Comparison of ENCODE assay signal across 25 cellular contexts in genomic region chr4:75623036-75623435, GRCh38. TPM values are rescaled to one million over a fixed set of nuclear protein-coding genes. Genes with fewer than 3 reads are reported as not detected.
"Had no signal": no experiment of that assay in that cellular context is flagged by ENCODE, and none has a peak within 500 bp of the region (broad histone marks: within the 10 kb centered on the region; RNA-seq: fewer than 3 reads in every experiment).

No MANE protein-coding gene starts in this region.

- H3K27ac Mint-ChIP-seq: naive thymus-derived CD4-positive, alpha-beta T cell; nephron; stimulated activated effector memory CD8-positive, alpha-beta T cell treated with anti-CD3 and anti-CD28 coated beads, Interleukin-12 subunit alpha, Interleukin-12 subunit beta, amount 100 ng/mL, for 72 hours had no signal

- FAIRE-seq: endothelial cell of umbilical vein, keratinocyte had no signal

- DNase-seq: dermis blood vessel endothelial cell; effector memory CD4-positive, alpha-beta T cell; esophagus squamous epithelium; head of caudate nucleus; mammary epithelial cell; mesendoderm; midbrain; naive thymus-derived CD4-positive, alpha-beta T cell; nucleus accumbens; stimulated activated CD4-positive, alpha-beta T cell treated with anti-CD3 and anti-CD28 coated beads, Interleukin-2, amount 100 ng/mL, for 24 hours; stimulated activated CD4-positive, alpha-beta T cell treated with anti-CD3 and anti-CD28 coated beads, Interleukin-4, amount 100 ng/mL, for 24 hours; stimulated activated naive CD4-positive, alpha-beta T cell treated with Interleukin-2 at 50 U/mL for 16 hours; stomach; thyroid gland; trophoblast cell had no signal

- H3K27me3 ChIP-seq: esophagus squamous epithelium, right atrium auricular region, stomach, thyroid gland had no signal

- H3K9me3 ChIP-seq: esophagus squamous epithelium, prostate gland, right atrium auricular region, stomach, thyroid gland had no signal

- H3K4me1 ChIP-seq: esophagus squamous epithelium, prostate gland, right atrium auricular region, stomach, thyroid gland had no signal

- H3K36me3 Mint-ChIP-seq: naive thymus-derived CD4-positive, alpha-beta T cell; stimulated activated effector memory CD8-positive, alpha-beta T cell treated with anti-CD3 and anti-CD28 coated beads, Interleukin-12 subunit alpha, Interleukin-12 subunit beta, amount 100 ng/mL, for 72 hours had no signal

- H3K36me3 ChIP-seq: esophagus squamous epithelium, prostate gland, right atrium auricular region, stomach, thyroid gland had no signal

- H3K27ac ChIP-seq: coronary artery, esophagus squamous epithelium, prostate gland, right atrium auricular region, stomach, thyroid gland had no signal

- H3K4me3 ChIP-seq: coronary artery, esophagus squamous epithelium, prostate gland, right atrium auricular region, smooth muscle cell, stomach, thyroid gland had no signal

- H3K4me2 ChIP-seq: smooth muscle cell had no signal

- H3K4me1 Mint-ChIP-seq: naive thymus-derived CD4-positive, alpha-beta T cell; nephron; stimulated activated effector memory CD8-positive, alpha-beta T cell treated with anti-CD3 and anti-CD28 coated beads, Interleukin-12 subunit alpha, Interleukin-12 subunit beta, amount 100 ng/mL, for 72 hours had no signal

- H3K4me3 Mint-ChIP-seq: naive thymus-derived CD4-positive, alpha-beta T cell; nephron; stimulated activated effector memory CD8-positive, alpha-beta T cell treated with anti-CD3 and anti-CD28 coated beads, Interleukin-12 subunit alpha, Interleukin-12 subunit beta, amount 100 ng/mL, for 72 hours had no signal

- H3K9me3 Mint-ChIP-seq: naive thymus-derived CD4-positive, alpha-beta T cell; stimulated activated effector memory CD8-positive, alpha-beta T cell treated with anti-CD3 and anti-CD28 coated beads, Interleukin-12 subunit alpha, Interleukin-12 subunit beta, amount 100 ng/mL, for 72 hours had no signal

- ATAC-seq: naive thymus-derived CD4-positive, alpha-beta T cell; sciatic nerve; stimulated activated effector memory CD8-positive, alpha-beta T cell treated with anti-CD3 and anti-CD28 coated beads, Interleukin-12 subunit alpha, Interleukin-12 subunit beta, amount 100 ng/mL, for 72 hours had no signal

RNA-seq across cellular contexts. Expression of gene CDKL2, which starts 7.3 kb away (rescaled TPM):
- total RNA-seq: subcutaneous adipose tissue had no signal
